Comparison of ENCODE assay signal across 22 cellular contexts in the genomic region with DNA sequence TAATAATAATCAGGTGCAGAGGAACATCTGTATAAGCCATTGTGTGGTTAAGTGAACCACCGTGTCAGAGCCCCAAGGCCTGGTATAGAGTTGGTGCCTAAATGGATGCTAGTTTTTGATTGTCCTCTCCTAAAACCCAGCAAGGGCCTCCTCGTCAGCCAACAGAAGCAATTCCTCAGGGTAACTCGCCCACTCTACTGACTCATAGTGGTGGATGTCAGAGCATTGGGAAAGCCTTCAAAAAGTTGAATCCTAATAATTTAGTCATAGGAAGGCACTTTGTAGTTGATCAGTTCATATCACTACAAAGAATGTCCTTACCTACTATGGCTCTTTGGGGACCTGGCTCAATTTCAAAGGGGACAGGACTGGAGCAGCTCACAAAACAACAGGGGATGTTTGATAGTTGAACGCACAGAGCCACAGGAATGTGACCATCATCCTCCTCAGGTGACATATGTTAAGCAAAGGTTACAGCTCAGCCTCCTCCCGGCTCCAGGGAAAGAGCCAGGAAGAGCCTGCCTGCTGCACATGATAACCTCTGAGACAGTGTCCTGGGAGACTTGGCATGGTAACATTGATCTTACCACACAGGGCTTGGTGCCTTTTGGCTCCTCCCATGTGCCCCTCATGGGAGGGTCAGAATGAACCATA.
DNase-seq lines count a peak whose midpoint lies in the region; ATAC-seq, FAIRE-seq and TF ChIP-seq lines count a peak whose summit lies in the region.
"Had no signal": no experiment of that assay in that cellular context is flagged by ENCODE, and none has a peak within 500 bp of the region (broad histone marks: within the 10 kb centered on the region; RNA-seq: fewer than 3 reads in every experiment).

No MANE protein-coding gene starts in this region.

- no peaks in the 10 kb centered on the region for H3K79me1 ChIP-seq in mesendoderm (ENCODE audit: low read length)

- no peak overlapping the region for H4K8ac ChIP-seq in mesendoderm (ENCODE audit: low read depth, low read length)

- no peak for FAIRE-seq in bronchial epithelial cell (lab: Jason Lieb, UNC)
- FAIRE-seq: A549, G401.6, HepG2 had no signal

- H2BK5ac ChIP-seq in mesendoderm (ENCODE audit: low read length), result no peak overlapping the region

- no peaks in the 10 kb centered on the region for H3K9me2 ChIP-seq in MM.1S (replicated peaks; ENCODE audit: insufficient read depth, low read length)

- H4K5ac ChIP-seq in mesendoderm (ENCODE audit: low read length), result no peak overlapping the region

- H3K4me2 ChIP-seq in mesendoderm (ENCODE audit: low read length) (no peak overlapping the region), MM.1S (ENCODE audit: low read depth, low read length) (no peak overlapping the region)
- H3K4me2 ChIP-seq: A549 had no signal

- H3K79me2 ChIP-seq in mesendoderm (ENCODE audit: control insufficient read depth, insufficient read depth, low read length) (no peaks in the 10 kb centered on the region), MM.1S (ENCODE audit: low read length) (no peaks in the 10 kb centered on the region)

- no peak overlapping the region for H3K23ac ChIP-seq in mesendoderm (ENCODE audit: low read length)

- no peaks in the 10 kb centered on the region for H3K9me3 ChIP-seq in MM.1S (replicated peaks; ENCODE audit: insufficient read depth, low read length)
- H3K9me3 ChIP-seq: A549, HAP-1 had no signal

- H3K4me3 ChIP-seq in bronchial epithelial cell (ENCODE audit: low read depth, low read length) (no peak overlapping the region), mesendoderm (ENCODE audit: low read length) (no peak overlapping the region), MM.1S (ENCODE audit: low read length) (no peak overlapping the region)
- H3K4me3 ChIP-seq: A549, HAP-1 had no signal

- DNase-seq in LoVo (ENCODE audit: low spot score) (peak; percentile 30), bronchial epithelial cell (ENCODE audit: low read depth) (peak; percentile 28), mesendoderm (peak; percentile 27), RPMI8226 (no peak), MM.1S (no peak), cerebellum (ENCODE audit: low spot score) (no peak)
- DNase-seq: C1 segment of cervical spinal cord; CD4-positive, alpha-beta memory T cell; COR-L47; GOT3; HFFc6; Karpas-422; NCI-H2081; NCI-H2227 treated with DMSO at 0.1 percent for 48 hours; NCI-H69; SHP77 had no signal

- ATAC-seq in HG03520 (IDR thresholded peaks at IDR 0.05; ENCODE audit: unreplicated experiment), result no peak
- ATAC-seq: A549, HepG2 had no signal

- no peak overlapping the region for H3K56ac ChIP-seq in mesendoderm (ENCODE audit: low read length)

- no peak overlapping the region for H2AFZ ChIP-seq in MM.1S (ENCODE audit: low read length)

- TF ChIP-seq CTCF in bronchial epithelial cell (IDR thresholded peaks at IDR 0.05; ENCODE audit: insufficient read depth, low read length, severe bottlenecking) (no peak), MM.1S (IDR thresholded peaks at IDR 0.05; ENCODE audit: low read length) (no peak)

- no peak overlapping the region for H3K27ac ChIP-seq in mesendoderm (ENCODE audit: low read depth, low read length)
- no peak overlapping the region for H3K27ac ChIP-seq in MM.1S (ENCODE audit: low read length)
- H3K27ac ChIP-seq: A549, RWPE1 had no signal

- no peak overlapping the region for H3K18ac ChIP-seq in mesendoderm (ENCODE audit: low read length)

- WGBS in mesendoderm (ENCODE audit: extremely low coverage, insufficient coverage, low lambda C conversion rate), result no CpG with 5 or more reads among the region's 5 CpGs

- H3K27me3 ChIP-seq in bronchial epithelial cell (ENCODE audit: control insufficient read depth, insufficient read depth, low read length) (no peaks in the 10 kb centered on the region), mesendoderm (ENCODE audit: insufficient read depth, low read length, poor library complexity) (no peaks in the 10 kb centered on the region), MM.1S (replicated peaks; ENCODE audit: insufficient read depth, low read length) (no peaks in the 10 kb centered on the region)

- H3F3A ChIP-seq in MM.1S (ENCODE audit: insufficient read depth, low read length), result no peaks in the 10 kb centered on the region

- no peak overlapping the region for H2AK5ac ChIP-seq in mesendoderm (ENCODE audit: low read length)

- H2BK120ac ChIP-seq in mesendoderm (ENCODE audit: low read depth, low read length), result no peak overlapping the region

- no peaks in the 10 kb centered on the region for H3K4me1 ChIP-seq in mesendoderm (ENCODE audit: control insufficient read depth, low read depth, low read length)
- no peaks in the 10 kb centered on the region for H3K4me1 ChIP-seq in MM.1S (ENCODE audit: low read length)
- H3K4me1 ChIP-seq: A549, HAP-1 had no signal

- H2BK15ac ChIP-seq in mesendoderm (replicated peaks; ENCODE audit: low read depth), result no peak overlapping the region

- no peaks in the 10 kb centered on the region for H4K20me1 ChIP-seq in MM.1S (ENCODE audit: insufficient read depth, low read length)

- H3K36me3 ChIP-seq in bronchial epithelial cell (ENCODE audit: control insufficient read depth, insufficient read depth, low read length), result no peaks in the 10 kb centered on the region
- H3K36me3 ChIP-seq in mesendoderm (ENCODE audit: control insufficient read depth, insufficient read depth, low read length), result no peaks in the 10 kb centered on the region
- H3K36me3 ChIP-seq in MM.1S (replicated peaks; ENCODE audit: insufficient read depth, low read length), result no peaks in the 10 kb centered on the region
- H3K36me3 ChIP-seq: HAP-1 had no signal

- H3K4ac ChIP-seq in mesendoderm (ENCODE audit: low read depth, low read length), result no peak overlapping the region

- H3K9ac ChIP-seq in mesendoderm (ENCODE audit: low read length), result no peak overlapping the region
- no peak overlapping the region for H3K9ac ChIP-seq in MM.1S (ENCODE audit: low read length)

Comparison
In these comparisons a context has a peak if more than half of its experiments do, and no peak if none do; other contexts are left out.
1. DNase-seq: peak in LoVo (single experiment), bronchial epithelial cell (single experiment) and mesendoderm (single experiment); none in RPMI8226 (single experiment), MM.1S (single experiment) and cerebellum (single experiment).